15 cellular contexts compared by ENCODE assay signal in genomic region chr4:148029781-148030180, GRCh38.
"Had no signal": no experiment of that assay in that cellular context is flagged by ENCODE, and none has a peak within 500 bp of the region (broad histone marks: within the 10 kb centered on the region; RNA-seq: fewer than 3 reads in every experiment).

No MANE protein-coding gene starts in this region.

- ATAC-seq: left colon, mucosa of descending colon, natural killer cell, upper lobe of right lung had no signal

- H3K9me3 ChIP-seq: esophagus squamous epithelium, mucosa of descending colon, upper lobe of right lung had no signal

- FAIRE-seq: endometrium had no signal

- H3K4me3 ChIP-seq: dorsolateral prefrontal cortex, esophagus squamous epithelium, mucosa of descending colon, upper lobe of right lung had no signal

- DNase-seq: activated CD4-positive, alpha-beta T cell treated with anti-CD3 and anti-CD28 coated beads, Interleukin-2, amount 50 U/mL, for 1 hour; activated gamma-delta T cell; activated T-cell treated with anti-CD3 and anti-CD28 coated beads, Interleukin-2, amount 50 U/mL, for 1 hour; amygdala; dorsolateral prefrontal cortex; esophagus squamous epithelium; immature natural killer cell; left colon; mammary epithelial cell; mucosa of descending colon; natural killer cell; stimulated activated CD4-positive, alpha-beta T cell treated with anti-CD3 and anti-CD28 coated beads, Interleukin-4, amount 100 ng/mL, for 1 hour; stimulated activated CD8-positive, alpha-beta memory T cell treated with anti-CD3 and anti-CD28 coated beads, Interleukin-4, amount 100 ng/mL, for 48 hours; upper lobe of right lung had no signal

- H3K36me3 ChIP-seq: upper lobe of right lung had no signal

- H3K27me3 ChIP-seq: dorsolateral prefrontal cortex, esophagus squamous epithelium, upper lobe of right lung had no signal

- H3K27ac ChIP-seq: dorsolateral prefrontal cortex, esophagus squamous epithelium, upper lobe of right lung had no signal
